9 cellular contexts compared by ENCODE assay signal in genomic region chr9:70256123-70256551, GRCh38. TPM values are rescaled to one million over a fixed set of nuclear protein-coding genes. Genes with fewer than 3 reads are reported as not detected.
DNase-seq lines count a peak whose midpoint lies in the region; ATAC-seq and TF ChIP-seq lines count a peak whose summit lies in the region.
"Had no signal": no experiment of that assay in that cellular context is flagged by ENCODE, and none has a peak within 500 bp of the region (broad histone marks: within the 10 kb centered on the region; RNA-seq: fewer than 3 reads in every experiment).

No MANE protein-coding gene starts in this region.

- ATAC-seq in RWPE2 (ENCODE audit: low read depth) (peak; percentile 70), GM21390 (IDR thresholded peaks at IDR 0.05; ENCODE audit: unreplicated experiment) (no peak)
- ATAC-seq in stimulated activated naive CD8-positive, alpha-beta T cell treated with anti-CD3 and anti-CD28 coated beads, Interleukin-15, amount 100 ng/mL, for 72 hours, result no peak
- ATAC-seq in activated CD4-positive, CD25-positive, alpha-beta regulatory T cell treated with anti-CD3 and anti-CD28 coated beads, Interleukin-2, amount 50 U/mL, for 24 hours, result no peak

- no peak overlapping the region for H3K4me3 Mint-ChIP-seq in stimulated activated naive CD8-positive, alpha-beta T cell treated with anti-CD3 and anti-CD28 coated beads, Interleukin-15, amount 100 ng/mL, for 72 hours

- H3K27me3 Mint-ChIP-seq in stimulated activated naive CD8-positive, alpha-beta T cell treated with anti-CD3 and anti-CD28 coated beads, Interleukin-15, amount 100 ng/mL, for 72 hours, result no peaks in the 10 kb centered on the region

- H4K20me1 ChIP-seq in DOHH2 (ENCODE audit: control insufficient read depth, insufficient read depth, low read depth, low read length), result peaks cover 10% of the 10 kb centered on the region; the same call in 1 of the 2 replicates

- H3K9me3 Mint-ChIP-seq in stimulated activated naive CD8-positive, alpha-beta T cell treated with anti-CD3 and anti-CD28 coated beads, Interleukin-15, amount 100 ng/mL, for 72 hours, result no peaks in the 10 kb centered on the region

- H3K27ac ChIP-seq in DOHH2 (ENCODE audit: low read depth, low read length), result no peak overlapping the region
- H3K27ac ChIP-seq in RWPE2 (ENCODE audit: poor library complexity, severe bottlenecking), result peak overlapping the region; percentile 85

- peaks cover 33% of the 10 kb centered on the region for H3K79me2 ChIP-seq in DOHH2 (ENCODE audit: control insufficient read depth, low read length)

- no peaks in the 10 kb centered on the region for H3K9me2 ChIP-seq in DOHH2 (replicated peaks; ENCODE audit: control insufficient read depth, low read length)

- no peak overlapping the region for H3K27ac Mint-ChIP-seq in stimulated activated naive CD8-positive, alpha-beta T cell treated with anti-CD3 and anti-CD28 coated beads, Interleukin-15, amount 100 ng/mL, for 72 hours

- H3K4me2 ChIP-seq in DOHH2 (ENCODE audit: low read length), result 0 out of 2 replicates have a peak overlapping the region, but pooled peaks have one; percentile 7

- TF ChIP-seq CTCF in DOHH2 (IDR thresholded peaks at IDR 0.05; ENCODE audit: low read depth, low read length, poor library complexity, severe bottlenecking) (no peak), RWPE2 (IDR thresholded peaks at IDR 0.05; ENCODE audit: poor library complexity, severe bottlenecking) (no peak), fibroblast of the aortic adventitia (IDR thresholded peaks at IDR 0.05; ENCODE audit: insufficient read depth, low read length) (no peak)

- peaks cover 18% of the 10 kb centered on the region for H3K36me3 ChIP-seq in DOHH2 (ENCODE audit: control insufficient read depth, low read length)
- H3K36me3 ChIP-seq in RWPE2 (ENCODE audit: low read depth), result peaks cover 10% of the 10 kb centered on the region

- DNase-seq in RWPE2 (ENCODE audit: low spot score), result no peak
- DNase-seq in fibroblast of the aortic adventitia (ENCODE audit: low read depth), result peak; percentile 66
- peak; percentile 47 for DNase-seq in pulmonary artery endothelial cell (ENCODE audit: low read depth, low spot score)
- no peak for DNase-seq in stimulated activated naive CD8-positive, alpha-beta T cell treated with anti-CD3 and anti-CD28 coated beads, Interleukin-15, amount 100 ng/mL, for 72 hours
- no peak for DNase-seq in DMS53 treated with DMSO at 0.1 percent for 48 hours (lab: John Stamatoyannopoulos, UW; ENCODE audit: unreplicated experiment)
- DNase-seq: activated T-cell treated with anti-CD3 and anti-CD28 coated beads for 4 hours had no signal

- no peaks in the 10 kb centered on the region for H3K9me3 ChIP-seq in DOHH2 (ENCODE audit: control insufficient read depth, insufficient read depth, low read length)
- no peaks in the 10 kb centered on the region for H3K9me3 ChIP-seq in RWPE2 (ENCODE audit: severe bottlenecking)

- H3K4me3 ChIP-seq in DOHH2 (ENCODE audit: low read length), result no peak overlapping the region
- peak overlapping the region; percentile 18 for H3K4me3 ChIP-seq in RWPE2 (ENCODE audit: severe bottlenecking)
- H3K4me3 ChIP-seq in fibroblast of the aortic adventitia (ENCODE audit: low read depth, low read length), result peak overlapping the region; percentile 44

- H3K4me1 ChIP-seq in DOHH2 (ENCODE audit: control insufficient read depth, low read length), result peaks cover 38% of the 10 kb centered on the region
- H3K4me1 ChIP-seq in RWPE2 (ENCODE audit: insufficient read depth, poor library complexity, severe bottlenecking), result peaks cover 40% of the 10 kb centered on the region

- peaks cover 51% of the 10 kb centered on the region for H3K4me1 Mint-ChIP-seq in stimulated activated naive CD8-positive, alpha-beta T cell treated with anti-CD3 and anti-CD28 coated beads, Interleukin-15, amount 100 ng/mL, for 72 hours

- no peaks in the 10 kb centered on the region for H3K27me3 ChIP-seq in DOHH2 (ENCODE audit: control insufficient read depth, low read length)
- no peaks in the 10 kb centered on the region for H3K27me3 ChIP-seq in RWPE2 (ENCODE audit: insufficient read depth, poor library complexity, severe bottlenecking)

- 0 out of 2 replicates have a peak, but pooled peaks cover 5% of the 10 kb centered on the region for H3F3A ChIP-seq in DOHH2 (ENCODE audit: control insufficient read depth, insufficient read depth)

RNA-seq across cellular contexts. Expression of gene SMC5, which starts 2.6 kb away (rescaled TPM):
- total RNA-seq in fibroblast of the aortic adventitia (ENCODE audit: low replicate concordance) (23.9 and 38.8 TPM in 2 replicates), pulmonary artery endothelial cell (21.3 and 24.3 TPM in 2 replicates)

Comparison
In these comparisons a context has a peak if more than half of its experiments do, and no peak if none do; other contexts are left out.
1. DNase-seq: peak in fibroblast of the aortic adventitia (single experiment) and pulmonary artery endothelial cell (single experiment); none in RWPE2 (single experiment), stimulated activated naive CD8-positive, alpha-beta T cell treated with anti-CD3 and anti-CD28 coated beads, Interleukin-15, amount 100 ng/mL, for 72 hours (0 of 2) and DMS53 treated with DMSO at 0.1 percent for 48 hours (single experiment).